Comparison of ENCODE assay signal across 9 cellular contexts in the genomic region with DNA sequence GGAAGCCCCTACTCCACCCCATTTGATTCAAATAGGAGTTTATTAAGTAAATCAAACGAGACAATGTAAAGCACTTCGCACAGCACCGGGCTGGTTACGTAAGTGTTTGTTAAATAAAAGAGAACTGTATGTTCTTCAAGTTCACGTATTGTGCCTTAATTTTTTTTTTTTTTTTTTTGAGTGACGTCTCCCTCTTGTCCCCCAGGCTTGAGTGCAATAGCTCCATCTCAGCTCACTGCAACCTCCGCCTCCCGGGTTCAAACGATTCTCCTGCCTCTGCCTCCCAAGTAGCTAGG. TPM values are rescaled to one million over a fixed set of nuclear protein-coding genes. Genes with fewer than 3 reads are reported as not detected.
DNase-seq lines count a peak whose midpoint lies in the region; ATAC-seq and TF ChIP-seq lines count a peak whose summit lies in the region.
"Had no signal": no experiment of that assay in that cellular context is flagged by ENCODE, and none has a peak within 500 bp of the region (broad histone marks: within the 10 kb centered on the region; RNA-seq: fewer than 3 reads in every experiment).

No MANE protein-coding gene starts in this region.

- no peak for DNase-seq in activated CD4-positive, alpha-beta T cell treated with anti-CD3 and anti-CD28 coated beads, Interleukin-2, amount 10 ng/mL, durations not matched to agents 7 days and 5 days
- no peak for DNase-seq in activated CD4-positive, alpha-beta T cell treated with anti-CD3 and anti-CD28 coated beads, Interleukin-2, amount 50 U/mL, for 1 hour
- DNase-seq in lower lobe of right lung, result peak; percentile 52
- no peak for DNase-seq in thyroid gland
- DNase-seq in middle frontal gyrus (ENCODE audit: extremely low spot score, low spot score), result no peak
- DNase-seq in posterior cingulate gyrus, result no peak
- DNase-seq: NCI-H1417 treated with DMSO at 0.1 percent for 48 hours had no signal

- ATAC-seq in lower lobe of right lung (peak in 1 of 2 donors; percentile 39), HG03442 (IDR thresholded peaks at IDR 0.05; ENCODE audit: unreplicated experiment) (no peak)

- H3K27ac Mint-ChIP-seq in activated CD4-positive, alpha-beta T cell treated with anti-CD3 and anti-CD28 coated beads, Interleukin-2, amount 10 ng/mL, durations not matched to agents 7 days and 5 days, result no peak overlapping the region
- peak overlapping the region in 4 of 5 experiments; percentile 97 to 98 (median 98) for H3K27ac Mint-ChIP-seq in brain

- H3K4me1 Mint-ChIP-seq in activated CD4-positive, alpha-beta T cell treated with anti-CD3 and anti-CD28 coated beads, Interleukin-2, amount 10 ng/mL, durations not matched to agents 7 days and 5 days, result peaks cover 15% of the 10 kb centered on the region
- peaks cover 60% of the 10 kb centered on the region for H3K4me1 Mint-ChIP-seq in brain

- H3K4me3 ChIP-seq in lower lobe of right lung, result peak overlapping the region; percentile 68
- H3K4me3 ChIP-seq in thyroid gland (replicated peaks in 1 of 3), result peak overlapping the region in 1 of 3 donors; percentile 66

- TF ChIP-seq POLR2A in thyroid gland (IDR thresholded peaks at IDR 0.05), result no peak

- no peaks in the 10 kb centered on the region for H3K9me3 ChIP-seq in lower lobe of right lung
- no peaks in the 10 kb centered on the region for H3K9me3 ChIP-seq in thyroid gland

- no peaks in the 10 kb centered on the region for H3K36me3 Mint-ChIP-seq in activated CD4-positive, alpha-beta T cell treated with anti-CD3 and anti-CD28 coated beads, Interleukin-2, amount 10 ng/mL, durations not matched to agents 7 days and 5 days (ENCODE audit: low read depth)
- peaks cover 25% of the 10 kb centered on the region for H3K36me3 Mint-ChIP-seq in brain

- intact Hi-C loops in lower lobe of right lung (cut with DNase I) (no loop called here), thyroid gland (cut with DNase I) (loop anchor here (10.0 kb wide), 2 partner anchors 84 to 114 kb away; no protein-coding TSS in a partner anchor), posterior cingulate gyrus (cut with DNase I) (loop anchor here (5.0 kb wide), 1 partner anchor 127 kb away; no protein-coding TSS in a partner anchor)

- CTCF ChIA-PET in activated CD4-positive, alpha-beta T cell treated with anti-CD3 and anti-CD28 coated beads, Interleukin-2, amount 10 ng/mL, durations not matched to agents 7 days and 5 days (lab: Charles Lee), result interaction anchor here (1.1 kb wide), 1 partner anchor 116 kb away, joined by 3 read pairs; no protein-coding TSS in a partner anchor

- no peaks in the 10 kb centered on the region for H3K9me3 Mint-ChIP-seq in activated CD4-positive, alpha-beta T cell treated with anti-CD3 and anti-CD28 coated beads, Interleukin-2, amount 10 ng/mL, durations not matched to agents 7 days and 5 days
- peaks cover 0 to 4% (median 0%) of the 10 kb centered on the region in 5 experiments for H3K9me3 Mint-ChIP-seq in brain

- H3K27me3 Mint-ChIP-seq in activated CD4-positive, alpha-beta T cell treated with anti-CD3 and anti-CD28 coated beads, Interleukin-2, amount 10 ng/mL, durations not matched to agents 7 days and 5 days, result peaks cover 58% of the 10 kb centered on the region
- peaks cover 29% of the 10 kb centered on the region for H3K27me3 Mint-ChIP-seq in brain

- no peaks in the 10 kb centered on the region for H3K36me3 ChIP-seq in lower lobe of right lung
- no peaks in the 10 kb centered on the region for H3K36me3 ChIP-seq in thyroid gland

- H3K4me3 Mint-ChIP-seq in activated CD4-positive, alpha-beta T cell treated with anti-CD3 and anti-CD28 coated beads, Interleukin-2, amount 10 ng/mL, durations not matched to agents 7 days and 5 days, result peak overlapping the region; percentile 80
- peak overlapping the region; percentile 75 to 97 (median 95) for H3K4me3 Mint-ChIP-seq in brain

- TF ChIP-seq CTCF in brain (conservative IDR thresholded peaks at IDR 0.05), result no peak
- no peak for TF ChIP-seq CTCF in lower lobe of right lung (IDR thresholded peaks at IDR 0.05)
- TF ChIP-seq CTCF in thyroid gland (IDR thresholded peaks at IDR 0.05), result no peak

- POLR2A ChIA-PET in activated CD4-positive, alpha-beta T cell treated with anti-CD3 and anti-CD28 coated beads, Interleukin-2, amount 10 ng/mL, durations not matched to agents 7 days and 5 days (lab: Charles Lee), result no interaction called here

- H3K4me1 ChIP-seq in lower lobe of right lung (peaks cover 22% of the 10 kb centered on the region), thyroid gland (peaks cover 25 to 28% of the 10 kb centered on the region in 2 donors)

- no peaks in the 10 kb centered on the region for H3K27me3 ChIP-seq in lower lobe of right lung (ENCODE audit: low read depth)
- H3K27me3 ChIP-seq in thyroid gland, result no peaks in the 10 kb centered on the region

- 65 to 70% methylated on average over 9 of the region's 9 CpGs for WGBS in thyroid gland, 2 donors

- H3K27ac ChIP-seq in lower lobe of right lung, result peak overlapping the region; percentile 96
- H3K27ac ChIP-seq in thyroid gland, result peak overlapping the region; percentile 98 to 100 (median 99)

RNA-seq across cellular contexts. Expression of gene WWTR1, which starts 1.3 kb away (rescaled TPM):
- under 1 TPM; 0.27 to 0.77 TPM for total RNA-seq in activated CD4-positive, alpha-beta T cell treated with anti-CD3 and anti-CD28 coated beads, Interleukin-2, amount 10 ng/mL, durations not matched to agents 7 days and 5 days
- 7.4 TPM for polyA plus RNA-seq in brain (ENCODE audit: insufficient read depth, low read depth, low replicate concordance)
- total RNA-seq in lower lobe of right lung (89.5 TPM), thyroid gland (10 to 100 TPM; 56.7 to 87.6 (median 78.5) TPM)

Comparison
In these comparisons a context has a peak if more than half of its experiments do, and no peak if none do; other contexts are left out.
1. RNA of gene WWTR1, which starts 1.3 kb away (total RNA-seq): 89.5 TPM in lower lobe of right lung (single experiment) and 56.7 to 87.6 TPM in thyroid gland; 0.27 to 0.77 TPM in activated CD4-positive, alpha-beta T cell treated with anti-CD3 and anti-CD28 coated beads, Interleukin-2, amount 10 ng/mL, durations not matched to agents 7 days and 5 days; every median in the first group is over 10 times any median in the second.